In the genomic region with DNA sequence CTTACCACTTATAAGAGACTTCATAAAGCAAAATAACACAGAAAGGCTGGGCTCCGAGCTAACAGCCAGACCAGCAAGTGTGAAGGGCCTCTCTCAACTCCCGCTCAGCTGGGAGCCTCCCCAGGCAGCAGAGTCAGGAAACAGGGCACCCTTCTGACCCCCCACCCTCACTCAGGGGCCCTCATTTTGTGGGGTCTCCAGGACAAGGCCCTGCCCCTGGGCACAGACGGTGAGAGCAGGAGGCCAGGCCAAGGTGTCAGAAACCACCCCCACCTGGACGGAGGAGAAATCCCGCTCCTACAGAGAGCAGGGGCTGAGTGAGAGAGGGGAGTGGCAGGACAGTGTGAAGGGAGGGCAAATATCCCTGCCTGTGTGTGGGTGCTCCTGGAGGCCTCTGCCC, we compare ENCODE assay signal across 31 cellular contexts.
"Had no signal": no experiment of that assay in that cellular context is flagged by ENCODE, and none has a peak within 500 bp of the region (broad histone marks: within the 10 kb centered on the region; RNA-seq: fewer than 3 reads in every experiment).

No MANE protein-coding gene starts in this region.

- H3K27ac ChIP-seq: adrenal gland, ascending aorta, body of pancreas, brain microvascular endothelial cell, breast epithelium, cardiac muscle cell had no signal

- DNase-seq: activated gamma-delta T cell; activated gamma-delta T cell treated with Interleukin-2 at 50 U/mL for 16 hours; activated naive CD4-positive, alpha-beta T cell; activated naive CD4-positive, alpha-beta T cell treated with anti-CD3 and anti-CD28 coated beads for 36 hours; activated naive CD4-positive, alpha-beta T cell treated with anti-CD3 and anti-CD28 coated beads, Interleukin-2, amount 10 ng/mL, durations not matched to agents 7 days and 5 days; activated naive CD4-positive, alpha-beta T cell treated with anti-CD3 and anti-CD28 coated beads, Interleukin-2, amount 50 U/mL, for 16 hours; activated naive CD4-positive, alpha-beta T cell treated with Interleukin-2 at 50 U/mL for 16 hours; activated naive CD8-positive, alpha-beta T cell treated with anti-CD3 and anti-CD28 coated beads for 36 hours; activated naive CD8-positive, alpha-beta T cell treated with anti-CD3 and anti-CD28 coated beads, Interleukin-2, amount 10 ng/mL, durations not matched to agents 7 days and 5 days; activated naive CD8-positive, alpha-beta T cell treated with anti-CD3 and anti-CD28 coated beads, Interleukin-2, amount 50 U/mL, for 24 hours; activated T-cell treated with anti-CD3 and anti-CD28 coated beads for 4 hours; activated T-cell treated with anti-CD3 and anti-CD28 coated beads, Interleukin-2, amount 50 U/mL, for 1 hour; activated T-cell treated with anti-CD3 and anti-CD28 coated beads, Interleukin-2, amount 50 U/mL, for 24 hours; activated T-cell treated with anti-CD3 and anti-CD28 coated beads, Interleukin-2, amount 50 U/mL, for 4 hours; activated T-cell treated with anti-CD3 and anti-CD28 coated beads, Interleukin-2, amount 50 U/mL, for 48 hours; activated T-cell treated with anti-CD3 and anti-CD28 coated beads, Interleukin-2, amount 50 U/mL, for 72 hours; adrenal gland; amniotic stem cell; amygdala; anterior cingulate cortex; aorta; body of pancreas; brain microvascular endothelial cell; caudate nucleus; central memory CD4-positive, alpha-beta T cell; cerebellar nuclear complex had no signal

- H3K4me3 ChIP-seq: adrenal gland, ascending aorta, body of pancreas, breast epithelium, cardiac muscle cell had no signal

- ATAC-seq: activated naive CD4-positive, alpha-beta T cell treated with anti-CD3 and anti-CD28 coated beads, Interleukin-2, amount 50 U/mL, for 72 hours; activated naive CD8-positive, alpha-beta T cell treated with anti-CD3 and anti-CD28 coated beads, Interleukin-2, amount 50 U/mL, for 24 hours; activated T-cell treated with anti-CD3 and anti-CD28 coated beads, Interleukin-2, amount 50 U/mL, for 4 hours; activated T-cell treated with anti-CD3 and anti-CD28 coated beads, Interleukin-2, amount 50 U/mL, for 72 hours; activated T-helper 17 cell treated with anti-CD3 and anti-CD28 coated beads, Interleukin-2, amount 50 U/mL, for 72 hours; body of pancreas had no signal

- H3K9me3 ChIP-seq: adrenal gland, body of pancreas had no signal

- H3K36me3 ChIP-seq: adrenal gland, ascending aorta, brain microvascular endothelial cell, breast epithelium, cardiac muscle cell had no signal

- H3K4me1 ChIP-seq: adrenal gland, ascending aorta, body of pancreas, breast epithelium had no signal

- H3K27me3 ChIP-seq: adrenal gland, ascending aorta, body of pancreas, brain microvascular endothelial cell, breast epithelium, cardiac muscle cell had no signal
